21 cellular contexts compared by ENCODE assay signal in genomic region chr7:7417414-7417813, GRCh38.
A peak's percentile ranks its signal among the peaks of the same experiment; 100 is the strongest.
DNase-seq lines count a peak whose midpoint lies in the region; ATAC-seq, FAIRE-seq and TF ChIP-seq lines count a peak whose summit lies in the region.
"Had no signal": no experiment of that assay in that cellular context is flagged by ENCODE, and none has a peak within 500 bp of the region (broad histone marks: within the 10 kb centered on the region; RNA-seq: fewer than 3 reads in every experiment).

No MANE protein-coding gene starts in this region.

- POLR2A ChIA-PET in K562 (lab: Yijun Ruan, JAX), result interaction anchor here (0.9 kb wide), 1 partner anchor 9 kb away, joined by 3 read pairs; no protein-coding TSS in a partner anchor
- POLR2A ChIA-PET in PC-9 (lab: Charles Lee; ENCODE audit: unreplicated experiment), result interaction anchor here (0.6 kb wide), 1 partner anchor 213 kb away, joined by 5 read pairs; no protein-coding TSS in a partner anchor

- intact Hi-C loops in K562 (cut with micrococcal nuclease) (no loop called here), PC-9 (cut with micrococcal nuclease; ENCODE audit: unreplicated experiment) (loop anchor here (10.0 kb wide), 1 partner anchor 153 kb away; no protein-coding TSS in a partner anchor)

- H3K4me3 ChIP-seq in K562 (no peak overlapping the region), PC-9 (no peak overlapping the region)
- H3K4me3 ChIP-seq: A549, BLaER1 had no signal

- H2AFZ ChIP-seq in K562 (ENCODE audit: low read depth, low read length) (no peak overlapping the region), PC-9 (no peak overlapping the region)

- H3K27me3 Mint-ChIP-seq in T-helper 1 cell treated with Interleukin-12 subunit alpha and Interleukin-12 subunit beta and Interleukin-4 antibody, amounts not matched to agents 30 μg/mL and 1 μg/mL, for 36 hours (ENCODE audit: low read depth), result no peaks in the 10 kb centered on the region
- no peaks in the 10 kb centered on the region for H3K27me3 Mint-ChIP-seq in memory B cell
- no peaks in the 10 kb centered on the region for H3K27me3 Mint-ChIP-seq in stimulated activated memory B cell treated with anti-CD40 and anti-IgM and Interleukin-4, amounts not matched to agents 10 μg/mL and 1 μg/mL and 100 μg/mL, for 72 hours

- TF ChIP-seq CTCF in K562 (IDR thresholded peaks at IDR 0.05 in 2 of 3, conservative IDR thresholded peaks at IDR 0.05 in 1 of 3; ENCODE audit: insufficient read depth in 2 of 3, low read depth in 1 of 3, low read length in 3 of 3) (no peak), PC-9 (conservative IDR thresholded peaks at IDR 0.05) (no peak)

- no peak overlapping the region for H3K9ac ChIP-seq in K562 (ENCODE audit: insufficient read depth in 1 of 2, low read depth in 2 of 2, low read length in 2 of 2)
- H3K9ac ChIP-seq: BLaER1 had no signal

- H3K9me3 Mint-ChIP-seq in T-helper 1 cell treated with Interleukin-12 subunit alpha and Interleukin-12 subunit beta and Interleukin-4 antibody, amounts not matched to agents 30 μg/mL and 1 μg/mL, for 36 hours, result no peaks in the 10 kb centered on the region
- H3K9me3 Mint-ChIP-seq in memory B cell, result no peaks in the 10 kb centered on the region
- H3K9me3 Mint-ChIP-seq in stimulated activated memory B cell treated with anti-CD40 and anti-IgM and Interleukin-4, amounts not matched to agents 10 μg/mL and 1 μg/mL and 100 μg/mL, for 72 hours, result no peaks in the 10 kb centered on the region
- H3K9me3 Mint-ChIP-seq: CD8-positive, alpha-beta T cell; HFFc6; IgD-negative memory B cell had no signal

- H3K27ac ChIP-seq in K562 (ENCODE audit: extremely low read depth, low read depth, low read length) (no peak overlapping the region), PC-9 (no peak overlapping the region)
- H3K27ac ChIP-seq: 22Rv1, A549, BLaER1 had no signal

- no peak for TF ChIP-seq POLR2A in K562 (conservative IDR thresholded peaks at IDR 0.05)

- H4K20me1 ChIP-seq in K562 (replicated peaks; ENCODE audit: control insufficient read depth, insufficient read depth, low read length) (no peaks in the 10 kb centered on the region), PC-9 (ENCODE audit: insufficient read depth) (no peaks in the 10 kb centered on the region)
- H4K20me1 ChIP-seq: BLaER1 had no signal

- H3K9me2 ChIP-seq in PC-9 (ENCODE audit: insufficient read depth), result no peaks in the 10 kb centered on the region

- 0% methylated on average over 2 of the region's 2 CpGs for WGBS in K562 (ENCODE audit: insufficient coverage, low coverage, missing lambda C conversion rate)

- H3K4me1 Mint-ChIP-seq in T-helper 1 cell treated with Interleukin-12 subunit alpha and Interleukin-12 subunit beta and Interleukin-4 antibody, amounts not matched to agents 30 μg/mL and 1 μg/mL, for 36 hours (ENCODE audit: low read depth), result peaks cover 3% of the 10 kb centered on the region
- peaks cover 10% of the 10 kb centered on the region for H3K4me1 Mint-ChIP-seq in memory B cell
- peaks cover 16% of the 10 kb centered on the region for H3K4me1 Mint-ChIP-seq in stimulated activated memory B cell treated with anti-CD40 and anti-IgM and Interleukin-4, amounts not matched to agents 10 μg/mL and 1 μg/mL and 100 μg/mL, for 72 hours

- H3K27ac Mint-ChIP-seq in T-helper 1 cell treated with Interleukin-12 subunit alpha and Interleukin-12 subunit beta and Interleukin-4 antibody, amounts not matched to agents 30 μg/mL and 1 μg/mL, for 36 hours, result peak overlapping the region; percentile 28
- H3K27ac Mint-ChIP-seq in memory B cell, result peak overlapping the region; percentile 45
- H3K27ac Mint-ChIP-seq in stimulated activated memory B cell treated with anti-CD40 and anti-IgM and Interleukin-4, amounts not matched to agents 10 μg/mL and 1 μg/mL and 100 μg/mL, for 72 hours, result peak overlapping the region; percentile 18
- H3K27ac Mint-ChIP-seq: CD8-positive, alpha-beta T cell; HFFc6; IgD-negative memory B cell had no signal

- H3K9me3 ChIP-seq in K562 (replicated peaks; ENCODE audit: control insufficient read depth, insufficient read depth, low read depth, low read length) (no peaks in the 10 kb centered on the region), PC-9 (ENCODE audit: insufficient read depth, low read depth) (no peaks in the 10 kb centered on the region)
- H3K9me3 ChIP-seq: A549, BLaER1 had no signal

- no TSS peak for BruUV-seq in K562 (replicated peaks; lab: Mats Ljungman, UMichigan)
- no TSS peak for BruUV-seq in PC-9 (replicated peaks; lab: Mats Ljungman, UMichigan)

- no peaks in the 10 kb centered on the region for H3K79me2 ChIP-seq in K562 (ENCODE audit: control insufficient read depth, insufficient read depth, low read length)
- H3K79me2 ChIP-seq in PC-9 (ENCODE audit: low read depth), result no peaks in the 10 kb centered on the region

- CTCF ChIA-PET in K562 (lab: Yijun Ruan, JAX; ENCODE audit: low intra/inter-chr PET ratio) (no interaction called here), PC-9 (lab: Charles Lee) (interaction anchor here (0.5 to 1.1 kb wide), 2 partner anchors 273 to 315 kb away, joined by 5 to 7 read pairs; no protein-coding TSS in a partner anchor)

- H3K27me3 ChIP-seq in K562 (ENCODE audit: control insufficient read depth in 2 of 2, insufficient read depth in 2 of 2, low read length in 2 of 2) (peaks cover 0 to 3% of the 10 kb centered on the region in 2 experiments; a peak in 2 of 5 replicates), PC-9 (ENCODE audit: insufficient read depth, low read depth) (no peaks in the 10 kb centered on the region)
- H3K27me3 ChIP-seq: BLaER1 had no signal

- TF ChIP-seq RAD21 in K562 (CRISPR knock-in tag; conservative IDR thresholded peaks at IDR 0.05 in 1 of 2, IDR thresholded peaks at IDR 0.05 in 1 of 2), result no peak

- H3K4me3 Mint-ChIP-seq in T-helper 1 cell treated with Interleukin-12 subunit alpha and Interleukin-12 subunit beta and Interleukin-4 antibody, amounts not matched to agents 30 μg/mL and 1 μg/mL, for 36 hours, result no peak overlapping the region
- no peak overlapping the region for H3K4me3 Mint-ChIP-seq in memory B cell
- H3K4me3 Mint-ChIP-seq in stimulated activated memory B cell treated with anti-CD40 and anti-IgM and Interleukin-4, amounts not matched to agents 10 μg/mL and 1 μg/mL and 100 μg/mL, for 72 hours, result no peak overlapping the region
- H3K4me3 Mint-ChIP-seq: CD8-positive, alpha-beta T cell; HFFc6; IgD-negative memory B cell had no signal

- DNase-seq in T-helper 1 cell (no peak), K562 (ENCODE audit: extremely low read depth in 1 of 4, low spot score in 3 of 4) (no peak), memory B cell (ENCODE audit: low spot score in 2 of 2) (no peak), PC-9 (no peak), NCI-H2029 (lab: John Stamatoyannopoulos, UW) (no peak)
- no peak for DNase-seq in stimulated activated CD4-positive, alpha-beta T cell treated with anti-CD3 and anti-CD28 coated beads, Interleukin-4, amount 100 ng/mL, for 1 hour
- DNase-seq: Calu3; CD8-positive, alpha-beta T cell; DMS79 treated with DMSO at 0.1 percent for 48 hours; GF-D8; GOT3; H7; HFFc6 had no signal

- no peaks in the 10 kb centered on the region for H3K36me3 Mint-ChIP-seq in T-helper 1 cell treated with Interleukin-12 subunit alpha and Interleukin-12 subunit beta and Interleukin-4 antibody, amounts not matched to agents 30 μg/mL and 1 μg/mL, for 36 hours (ENCODE audit: low read depth)
- H3K36me3 Mint-ChIP-seq in memory B cell, result no peaks in the 10 kb centered on the region
- no peaks in the 10 kb centered on the region for H3K36me3 Mint-ChIP-seq in stimulated activated memory B cell treated with anti-CD40 and anti-IgM and Interleukin-4, amounts not matched to agents 10 μg/mL and 1 μg/mL and 100 μg/mL, for 72 hours
- H3K36me3 Mint-ChIP-seq: CD8-positive, alpha-beta T cell; IgD-negative memory B cell had no signal

- H3K9me1 ChIP-seq in K562 (ENCODE audit: control insufficient read depth, insufficient read depth, low read length), result no peaks in the 10 kb centered on the region

- no peak overlapping the region for H3K4me2 ChIP-seq in K562 (ENCODE audit: insufficient read depth, low read length)
- H3K4me2 ChIP-seq in PC-9, result no peak overlapping the region
- H3K4me2 ChIP-seq: A549, BLaER1 had no signal

- no peak for FAIRE-seq in K562 (lab: Jason Lieb, UNC)
- FAIRE-seq: A549, HTR-8/SVneo had no signal

- in situ Hi-C loops in K562 (cut with MboI), result loop anchor here (25.0 kb wide), 1 partner anchor 455 kb away; no protein-coding TSS in a partner anchor

- TF ChIP-seq EP300 in K562 (IDR thresholded peaks at IDR 0.05; ENCODE audit: low read length), result no peak

- H3K4me1 ChIP-seq in K562 (replicated peaks in 1 of 2; ENCODE audit: control insufficient read depth in 2 of 2, insufficient read depth in 2 of 2, low read length in 2 of 2), result no peaks in the 10 kb centered on the region
- H3K4me1 ChIP-seq in PC-9 (replicated peaks; ENCODE audit: insufficient read depth), result peaks cover 36% of the 10 kb centered on the region
- H3K4me1 ChIP-seq: A549, BLaER1 had no signal

- H3K36me3 ChIP-seq in K562 (ENCODE audit: control insufficient read depth, insufficient read depth, low read length) (no peaks in the 10 kb centered on the region), PC-9 (ENCODE audit: low read depth) (no peaks in the 10 kb centered on the region)
- H3K36me3 ChIP-seq: BLaER1 had no signal

- peaks cover 18% of the 10 kb centered on the region for H3F3A ChIP-seq in PC-9 (ENCODE audit: insufficient read depth, low read depth)

- ATAC-seq in K562 (no peak), memory B cell (ENCODE audit: low read depth) (no peak)
- no peak for ATAC-seq in stimulated activated memory B cell treated with anti-CD40 and anti-IgM and Interleukin-4, amounts not matched to agents 10 μg/mL and 1 μg/mL and 100 μg/mL, for 72 hours
- ATAC-seq: A549; CD8-positive, alpha-beta T cell; HCT116 had no signal
